1 cellular context compared by ENCODE assay signal in the genomic region with DNA sequence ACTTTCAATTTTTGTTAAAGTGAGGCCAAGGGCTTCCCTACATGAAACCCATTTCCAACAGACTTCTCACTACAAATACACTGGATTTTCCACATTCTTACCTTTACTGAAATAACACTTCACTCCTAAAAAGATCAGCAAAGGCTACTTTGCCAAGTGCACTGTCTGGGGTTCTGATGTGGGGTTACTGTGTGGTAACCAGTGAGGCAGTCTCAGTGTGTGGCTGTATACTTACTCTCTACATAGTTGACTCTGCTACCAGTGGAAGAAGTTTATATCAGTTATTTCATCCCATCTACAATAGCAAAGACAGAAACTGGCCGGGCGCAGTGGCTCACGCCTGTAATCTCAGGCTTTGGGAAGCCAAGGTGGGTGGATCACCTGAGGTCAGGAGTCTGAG.
TF ChIP-seq lines count a peak whose summit lies in the region.

No MANE protein-coding gene starts in this region.

TF ChIP-seq in GM12878, 131 proteins besides CTCF, POLR2A, EP300 and RAD21:
- no peak for TF ChIP-seq SUZ12 (IDR thresholded peaks at IDR 0.05; ENCODE audit: unreplicated experiment)
- no peak for TF ChIP-seq MTA3 (IDR thresholded peaks at IDR 0.05; ENCODE audit: borderline replicate concordance, low read length)
- TF ChIP-seq SIN3A (IDR thresholded peaks at IDR 0.05; ENCODE audit: low read depth, low read length) = no peak
- TF ChIP-seq IKZF2 (IDR thresholded peaks at IDR 0.05) = no peak
- TF ChIP-seq, protein P1, sequence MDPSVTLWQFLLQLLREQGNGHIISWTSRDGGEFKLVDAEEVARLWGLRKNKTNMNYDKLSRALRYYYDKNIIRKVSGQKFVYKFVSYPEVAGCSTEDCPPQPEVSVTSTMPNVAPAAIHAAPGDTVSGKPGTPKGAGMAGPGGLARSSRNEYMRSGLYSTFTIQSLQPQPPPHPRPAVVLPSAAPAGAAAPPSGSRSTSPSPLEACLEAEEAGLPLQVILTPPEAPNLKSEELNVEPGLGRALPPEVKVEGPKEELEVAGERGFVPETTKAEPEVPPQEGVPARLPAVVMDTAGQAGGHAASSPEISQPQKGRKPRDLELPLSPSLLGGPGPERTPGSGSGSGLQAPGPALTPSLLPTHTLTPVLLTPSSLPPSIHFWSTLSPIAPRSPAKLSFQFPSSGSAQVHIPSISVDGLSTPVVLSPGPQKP (IDR thresholded peaks at IDR 0.05; ENCODE audit: low read depth, low read length) = no peak
- no peak for TF ChIP-seq SRF (IDR thresholded peaks at IDR 0.05; ENCODE audit: low read depth in 2 of 2, low read length in 2 of 2)
- no peak for TF ChIP-seq RUNX3 (IDR thresholded peaks at IDR 0.05; ENCODE audit: low read length)
- TF ChIP-seq RELA (IDR thresholded peaks at IDR 0.05; ENCODE audit: borderline replicate concordance, partially characterized antibody) = no peak
- TF ChIP-seq, protein P2, sequence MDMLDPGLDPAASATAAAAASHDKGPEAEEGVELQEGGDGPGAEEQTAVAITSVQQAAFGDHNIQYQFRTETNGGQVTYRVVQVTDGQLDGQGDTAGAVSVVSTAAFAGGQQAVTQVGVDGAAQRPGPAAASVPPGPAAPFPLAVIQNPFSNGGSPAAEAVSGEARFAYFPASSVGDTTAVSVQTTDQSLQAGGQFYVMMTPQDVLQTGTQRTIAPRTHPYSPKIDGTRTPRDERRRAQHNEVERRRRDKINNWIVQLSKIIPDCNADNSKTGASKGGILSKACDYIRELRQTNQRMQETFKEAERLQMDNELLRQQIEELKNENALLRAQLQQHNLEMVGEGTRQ (IDR thresholded peaks at IDR 0.05; ENCODE audit: borderline replicate concordance, low read depth, low read length) = no peak
- no peak for TF ChIP-seq POLR2AphosphoS2 (IDR thresholded peaks at IDR 0.05; ENCODE audit: low read depth, low read length)
- TF ChIP-seq GABPA (IDR thresholded peaks at IDR 0.05; ENCODE audit: low read depth) = no peak
- TF ChIP-seq YY1 (IDR thresholded peaks at IDR 0.05; ENCODE audit: low read depth, low read length) = no peak
- TF ChIP-seq LARP7 (IDR thresholded peaks at IDR 0.05) = no peak
- TF ChIP-seq ZNF274 (IDR thresholded peaks at IDR 0.05; ENCODE audit: insufficient read depth, insufficient read length) = no peak
